ENCODE assay signal across 8 cellular contexts in genomic region chr19:11963566-11964355, GRCh38. TPM values are rescaled to one million over a fixed set of nuclear protein-coding genes. Genes with fewer than 3 reads are reported as not detected.
DNase-seq lines count a peak whose midpoint lies in the region; ATAC-seq and TF ChIP-seq lines count a peak whose summit lies in the region.

No MANE protein-coding gene starts in this region.

- no peaks in the 10 kb centered on the region for H3K9me3 ChIP-seq in Karpas-422 (ENCODE audit: low read length)
- no peaks in the 10 kb centered on the region for H3K9me3 ChIP-seq in SU-DHL-6 (ENCODE audit: insufficient read depth, low read length)
- no peaks in the 10 kb centered on the region for H3K9me3 ChIP-seq in heart right ventricle
- H3K9me3 ChIP-seq in tibial nerve: no peaks in the 10 kb centered on the region

- H3K79me2 ChIP-seq in Karpas-422 (ENCODE audit: low read length): 0 out of 2 replicates have a peak, but pooled peaks cover 5% of the 10 kb centered on the region
- H3K79me2 ChIP-seq in SU-DHL-6 (ENCODE audit: insufficient read depth, low read length): no peaks in the 10 kb centered on the region

- H3K27me3 Mint-ChIP-seq in activated naive CD8-positive, alpha-beta T cell treated with anti-CD3 and anti-CD28 coated beads, Interleukin-2, amount 10 ng/mL, durations not matched to agents 7 days and 5 days: no peaks in the 10 kb centered on the region

- POLR2A ChIA-PET in activated naive CD8-positive, alpha-beta T cell treated with anti-CD3 and anti-CD28 coated beads, Interleukin-2, amount 10 ng/mL, durations not matched to agents 7 days and 5 days (lab: Charles Lee): interaction anchor here (1.6 to 2.5 kb wide), 4 partner anchors 24 to 176 kb away, joined by 6 to 34 read pairs (median 14); partner anchors contain the start of genes ZNF20 and ZNF700

- DNase-seq in DMS53 treated with DMSO at 0.1 percent for 48 hours (lab: John Stamatoyannopoulos, UW; ENCODE audit: unreplicated experiment): peak; percentile 53
- peak; percentile 90 for DNase-seq in Karpas-422
- DNase-seq in activated naive CD8-positive, alpha-beta T cell treated with anti-CD3 and anti-CD28 coated beads, Interleukin-2, amount 10 ng/mL, durations not matched to agents 7 days and 5 days: peak; percentile 77
- peak; percentile 85 to 89 for DNase-seq in heart right ventricle
- peak; percentile 95 for DNase-seq in posterior vena cava (ENCODE audit: low spot score)
- peak; percentile 71 to 83 for DNase-seq in tibial nerve (ENCODE audit: low spot score in 2 of 2)

- no peaks in the 10 kb centered on the region for H3K36me3 ChIP-seq in Karpas-422 (ENCODE audit: insufficient read depth, low read length)
- H3K36me3 ChIP-seq in SU-DHL-6 (ENCODE audit: low read length): no peaks in the 10 kb centered on the region
- H3K36me3 ChIP-seq in heart right ventricle: peaks cover 0 to 4% (median 0%) of the 10 kb centered on the region in 9 donors
- H3K36me3 ChIP-seq in tibial nerve: no peaks in the 10 kb centered on the region

- TF ChIP-seq EP300 in tibial nerve (IDR thresholded peaks at IDR 0.05): no peak

- TF ChIP-seq POLR2A in tibial nerve (IDR thresholded peaks at IDR 0.05): no peak

- H3K9me2 ChIP-seq in Karpas-422 (replicated peaks; ENCODE audit: insufficient read depth, low read length) (no peaks in the 10 kb centered on the region), SU-DHL-6 (replicated peaks; ENCODE audit: insufficient read depth, low read length) (no peaks in the 10 kb centered on the region)

- intact Hi-C loops in heart right ventricle (cut with DNase I): loop anchor here in 8 of 10 donors (1.0 to 10.0 kb wide), 11 partner anchors 23 to 179 kb away; partner anchors contain the start of genes ZNF20 (in 3 of the 8), ZNF491 (in 1 of the 8), ZNF700 (in 1 of the 8) and ZNF878 (in 1 of the 8)
- intact Hi-C loops in posterior vena cava (cut with DNase I): loop anchor here in 1 of 2 donors (5.0 kb wide), 1 partner anchor 179 kb away; the partner anchor contains the start of gene ZNF20

- H3K4me1 ChIP-seq in Karpas-422 (ENCODE audit: low read length) (peaks cover 15% of the 10 kb centered on the region), heart right ventricle (peaks cover 5 to 25% (median 17%) of the 10 kb centered on the region in 9 donors), tibial nerve (peaks cover 5 to 22% (median 11%) of the 10 kb centered on the region in 4 donors)

- H4K20me1 ChIP-seq in Karpas-422 (ENCODE audit: insufficient read depth, low read depth, low read length): no peaks in the 10 kb centered on the region
- no peaks in the 10 kb centered on the region for H4K20me1 ChIP-seq in SU-DHL-6 (ENCODE audit: low read depth, low read length)

- peak; percentile 27 for ATAC-seq in activated naive CD8-positive, alpha-beta T cell treated with anti-CD3 and anti-CD28 coated beads, Interleukin-2, amount 10 ng/mL, durations not matched to agents 7 days and 5 days (ENCODE audit: low read depth)
- peak; percentile 78 to 95 (median 89) for ATAC-seq in heart right ventricle
- no peak for ATAC-seq in HG02852 (IDR thresholded peaks at IDR 0.05; ENCODE audit: unreplicated experiment)

- H3K27ac Mint-ChIP-seq in activated naive CD8-positive, alpha-beta T cell treated with anti-CD3 and anti-CD28 coated beads, Interleukin-2, amount 10 ng/mL, durations not matched to agents 7 days and 5 days: peak overlapping the region; percentile 93

- H3F3A ChIP-seq in SU-DHL-6 (ENCODE audit: insufficient read depth): 0 out of 2 replicates have a peak, but pooled peaks cover 4% of the 10 kb centered on the region

- H3K9me3 Mint-ChIP-seq in activated naive CD8-positive, alpha-beta T cell treated with anti-CD3 and anti-CD28 coated beads, Interleukin-2, amount 10 ng/mL, durations not matched to agents 7 days and 5 days: peaks cover 7% of the 10 kb centered on the region

- H3K9ac ChIP-seq in Karpas-422 (ENCODE audit: low read length): peak overlapping the region; percentile 36
- H3K9ac ChIP-seq in SU-DHL-6 (ENCODE audit: low read length): peak overlapping the region; percentile 67; the same call in 1 of the 2 replicates

- H3K4me1 Mint-ChIP-seq in activated naive CD8-positive, alpha-beta T cell treated with anti-CD3 and anti-CD28 coated beads, Interleukin-2, amount 10 ng/mL, durations not matched to agents 7 days and 5 days: peaks cover 20% of the 10 kb centered on the region

- peak overlapping the region; percentile 85 for H3K4me2 ChIP-seq in Karpas-422 (ENCODE audit: low read depth, low read length, poor library complexity, severe bottlenecking)
- peak overlapping the region; percentile 62 for H3K4me2 ChIP-seq in SU-DHL-6 (ENCODE audit: low read depth, low read length, poor library complexity, severe bottlenecking)

- WGBS in heart right ventricle, 2 donors: 29% methylated on average over 26 of the region's 26 CpGs
- 26% methylated on average over 26 of the region's 26 CpGs for WGBS in tibial nerve, 2 donors

- H3K4me3 ChIP-seq in Karpas-422 (ENCODE audit: low read length) (peak overlapping the region; percentile 91), SU-DHL-6 (ENCODE audit: insufficient read depth, low read length, poor library complexity, severe bottlenecking) (no peak overlapping the region), heart right ventricle (peak overlapping the region in 8 of 10 donors; percentile 55 to 94 (median 90)), tibial nerve (peak overlapping the region in 2 of 4 donors; percentile 16 to 84)

- H2AFZ ChIP-seq in Karpas-422 (ENCODE audit: low read length) (no peak overlapping the region), SU-DHL-6 (ENCODE audit: low read depth, low read length, severe bottlenecking) (peak overlapping the region; percentile 88)

- H3K4me3 Mint-ChIP-seq in activated naive CD8-positive, alpha-beta T cell treated with anti-CD3 and anti-CD28 coated beads, Interleukin-2, amount 10 ng/mL, durations not matched to agents 7 days and 5 days: peak overlapping the region; percentile 96

- H3K27ac ChIP-seq in Karpas-422 (ENCODE audit: low read length) (peak overlapping the region; percentile 63), SU-DHL-6 (ENCODE audit: low read depth, low read length) (peak overlapping the region; percentile 51; the same call in 1 of the 2 replicates), heart right ventricle (peak overlapping the region; percentile 88 to 98 (median 95)), tibial nerve (peak overlapping the region in 3 of 4 donors; percentile 89 to 99 (median 98))

- no peaks in the 10 kb centered on the region for H3K27me3 ChIP-seq in Karpas-422 (ENCODE audit: low read length)
- no peaks in the 10 kb centered on the region for H3K27me3 ChIP-seq in SU-DHL-6 (ENCODE audit: low read length)
- no peaks in the 10 kb centered on the region for H3K27me3 ChIP-seq in heart right ventricle
- no peaks in the 10 kb centered on the region for H3K27me3 ChIP-seq in tibial nerve

- H3K36me3 Mint-ChIP-seq in activated naive CD8-positive, alpha-beta T cell treated with anti-CD3 and anti-CD28 coated beads, Interleukin-2, amount 10 ng/mL, durations not matched to agents 7 days and 5 days: peaks cover 14% of the 10 kb centered on the region

- TF ChIP-seq CTCF in SU-DHL-6 (IDR thresholded peaks at IDR 0.05; ENCODE audit: insufficient read depth, low read length, poor library complexity, severe bottlenecking): peak; percentile 76
- peak; percentile 79 to 96 (median 92) for TF ChIP-seq CTCF in heart right ventricle (IDR thresholded peaks at IDR 0.05)
- peak; percentile 78 to 85 (median 84) for TF ChIP-seq CTCF in tibial nerve (IDR thresholded peaks at IDR 0.05)

RNA-seq across cellular contexts. Expression of gene ZNF763, which starts 1.1 kb away (rescaled TPM):
- total RNA-seq in Karpas-422 (2014; rRNA removed; shearing (Covaris generic); ENCODE audit: low replicate concordance): 3.2 and 9.2 TPM in 2 replicates
- total RNA-seq in activated naive CD8-positive, alpha-beta T cell treated with anti-CD3 and anti-CD28 coated beads, Interleukin-2, amount 10 ng/mL, durations not matched to agents 7 days and 5 days: 1 to 10 TPM; 5.2 to 6.1 TPM
- total RNA-seq in heart right ventricle: 1 to 10 TPM; 1.7 to 7.1 (median 4.8) TPM
- polyA plus RNA-seq in heart right ventricle: 10 to 100 TPM in 1 of 2 donors, under 1 TPM in 1; 0.87 to 11.0 TPM
- total RNA-seq in posterior vena cava: 1 to 10 TPM; 1.7 to 2.4 TPM
- total RNA-seq in tibial nerve: 10 to 100 TPM in 2 of 4 donors, 1 to 10 TPM in 2; 8.2 to 19.0 (median 11.6) TPM

RNA-seq across cellular contexts. Expression of gene ZNF700, which starts 38.9 kb away (rescaled TPM):
- total RNA-seq in Karpas-422 (2014; rRNA removed; shearing (Covaris generic); ENCODE audit: low replicate concordance): 15.8 and 29.9 TPM in 2 replicates
- 10 to 100 TPM; 24.7 to 26.1 TPM for total RNA-seq in activated naive CD8-positive, alpha-beta T cell treated with anti-CD3 and anti-CD28 coated beads, Interleukin-2, amount 10 ng/mL, durations not matched to agents 7 days and 5 days
- total RNA-seq in heart right ventricle (1 to 10 TPM; 2.8 to 5.0 (median 4.4) TPM), posterior vena cava (10 to 100 TPM in 1 of 2 donors, 1 to 10 TPM in 1; 9.9 to 11.6 TPM), tibial nerve (10 to 100 TPM; 14.9 to 18.6 (median 17.7) TPM)
- polyA plus RNA-seq in heart right ventricle: 10 to 100 TPM in 1 of 2 donors, 1 to 10 TPM in 1; 2.4 to 11.3 TPM
